1 cellular context compared by ENCODE assay signal in genomic region chr17:17344507-17345293, GRCh38.
TF ChIP-seq lines count a peak whose summit lies in the region.

No MANE protein-coding gene starts in this region.

TF ChIP-seq in HepG2, 621 proteins besides CTCF, POLR2A, EP300 and RAD21 (continued from another document and continues in another):
- TF ChIP-seq ZNF639 (CRISPR knock-in tag; conservative IDR thresholded peaks at IDR 0.05), result 0 out of 2 replicates have a peak, but pooled peaks have one; percentile 37
- TF ChIP-seq TMF1 (CRISPR knock-in tag; IDR thresholded peaks at IDR 0.05; ENCODE audit: low read depth), result no peak
- peak; percentile 57; the same call in 1 of the 2 replicates for TF ChIP-seq ZNF503 (CRISPR knock-in tag; IDR thresholded peaks at IDR 0.05)
- no peak for TF ChIP-seq PREB (CRISPR knock-in tag; IDR thresholded peaks at IDR 0.05)
- TF ChIP-seq YEATS4 (CRISPR knock-in tag; IDR thresholded peaks at IDR 0.05; ENCODE audit: borderline replicate concordance), result no peak
- TF ChIP-seq FOSL2 (CRISPR knock-in tag; IDR thresholded peaks at IDR 0.05), result peak; percentile 78
- no peak for TF ChIP-seq RFX5 (IDR thresholded peaks at IDR 0.05; ENCODE audit: low read depth, low read length)
- no peak for TF ChIP-seq FLYWCH1 (CRISPR knock-in tag; IDR thresholded peaks at IDR 0.05)
- no peak for TF ChIP-seq ZNF616 (CRISPR knock-in tag; IDR thresholded peaks at IDR 0.05; ENCODE audit: low read depth)
- TF ChIP-seq ZNF777 (CRISPR knock-in tag; IDR thresholded peaks at IDR 0.05), result no peak
- TF ChIP-seq FOXJ3 (CRISPR knock-in tag; IDR thresholded peaks at IDR 0.05; ENCODE audit: borderline replicate concordance), result 0 out of 2 replicates have a peak, but pooled peaks have one; percentile 45
- TF ChIP-seq RNF2 (conservative IDR thresholded peaks at IDR 0.05; ENCODE audit: low read depth), result 0 out of 2 replicates have a peak, but pooled peaks have one; percentile 30
- no peak for TF ChIP-seq SMARCC2 (IDR thresholded peaks at IDR 0.05)
- no peak for TF ChIP-seq TBL1XR1 (IDR thresholded peaks at IDR 0.05; ENCODE audit: borderline replicate concordance, low read length, partially characterized antibody)
- TF ChIP-seq ZNF83 (CRISPR knock-in tag; IDR thresholded peaks at IDR 0.05; ENCODE audit: borderline replicate concordance), result no peak
- no peak for TF ChIP-seq SNRNP70 (IDR thresholded peaks at IDR 0.05; ENCODE audit: low read depth, low read length)
- TF ChIP-seq ZNF816 (CRISPR knock-in tag; IDR thresholded peaks at IDR 0.05; ENCODE audit: borderline replicate concordance), result no peak
- peak; percentile 20; the same call in 1 of the 2 replicates for TF ChIP-seq CBX5 (CRISPR knock-in tag; IDR thresholded peaks at IDR 0.05; ENCODE audit: borderline replicate concordance)
- no peak for TF ChIP-seq DNMT1 (CRISPR knock-in tag; IDR thresholded peaks at IDR 0.05)
- no peak for TF ChIP-seq JDP2 (CRISPR knock-in tag; IDR thresholded peaks at IDR 0.05; ENCODE audit: borderline replicate concordance)
- no peak for TF ChIP-seq GTF2F1 (IDR thresholded peaks at IDR 0.05; ENCODE audit: low read length)
- TF ChIP-seq ZFP36 (IDR thresholded peaks at IDR 0.05; ENCODE audit: borderline replicate concordance, low read depth, low read length, partially characterized antibody), result no peak
- no peak for TF ChIP-seq ZNF180 (CRISPR knock-in tag; IDR thresholded peaks at IDR 0.05; ENCODE audit: borderline replicate concordance, low read depth)
- TF ChIP-seq UBTF (CRISPR knock-in tag; IDR thresholded peaks at IDR 0.05), result peak; percentile 66; the same call in 1 of the 2 replicates
- peak; percentile 63 for TF ChIP-seq REPIN1 (CRISPR knock-in tag; IDR thresholded peaks at IDR 0.05; ENCODE audit: borderline replicate concordance, low read depth)
- 0 out of 2 replicates have a peak, but pooled peaks have one; percentile 26 for TF ChIP-seq ZNF281 (CRISPR knock-in tag; IDR thresholded peaks at IDR 0.05; ENCODE audit: borderline replicate concordance)
- TF ChIP-seq KDM5B (CRISPR knock-in tag; IDR thresholded peaks at IDR 0.05; ENCODE audit: borderline replicate concordance), result peak; percentile 42; the same call in 1 of the 2 replicates
- no peak; the same call in 1 of the 2 replicates for TF ChIP-seq THAP9 (CRISPR knock-in tag; IDR thresholded peaks at IDR 0.05; ENCODE audit: borderline replicate concordance)
- TF ChIP-seq RFX1 (IDR thresholded peaks at IDR 0.05), result no peak
- no peak; the same call in 1 of the 2 replicates for TF ChIP-seq ZNF253 (CRISPR knock-in tag; IDR thresholded peaks at IDR 0.05; ENCODE audit: borderline replicate concordance)
- TF ChIP-seq SYNCRIP (IDR thresholded peaks at IDR 0.05; ENCODE audit: insufficient read depth, low read depth, low read length), result no peak
- TF ChIP-seq CC2D1A (CRISPR knock-in tag; IDR thresholded peaks at IDR 0.05), result no peak
- TF ChIP-seq ZFP90 (CRISPR knock-in tag; IDR thresholded peaks at IDR 0.05; ENCODE audit: borderline replicate concordance), result no peak
- no peak for TF ChIP-seq ZNF207 (IDR thresholded peaks at IDR 0.05; ENCODE audit: borderline replicate concordance)
- TF ChIP-seq PCBP1 (IDR thresholded peaks at IDR 0.05; ENCODE audit: borderline replicate concordance, low read depth, low read length), result no peak
- 0 out of 2 replicates have a peak, but pooled peaks have one; percentile 12 for TF ChIP-seq ZNF275 (CRISPR knock-in tag; IDR thresholded peaks at IDR 0.05; ENCODE audit: borderline replicate concordance)
- TF ChIP-seq ETV5 (CRISPR knock-in tag; IDR thresholded peaks at IDR 0.05; ENCODE audit: borderline replicate concordance), result peak; percentile 86; the same call in 1 of the 2 replicates
- 0 out of 2 replicates have a peak, but pooled peaks have one; percentile 48 for TF ChIP-seq ZNF800 (CRISPR knock-in tag; IDR thresholded peaks at IDR 0.05)
- no peak for TF ChIP-seq AGO1 (IDR thresholded peaks at IDR 0.05; ENCODE audit: low read depth, low read length, poor library complexity, severe bottlenecking)
- TF ChIP-seq ZNF24 (IDR thresholded peaks at IDR 0.05), result no peak
- 0 out of 2 replicates have a peak, but pooled peaks have one; percentile 29 for TF ChIP-seq ZNF839 (CRISPR knock-in tag; IDR thresholded peaks at IDR 0.05; ENCODE audit: borderline replicate concordance)
- TF ChIP-seq ISX (CRISPR knock-in tag; conservative IDR thresholded peaks at IDR 0.05), result no peak
- no peak for TF ChIP-seq TSC22D2 (CRISPR knock-in tag; IDR thresholded peaks at IDR 0.05; ENCODE audit: borderline replicate concordance)
- TF ChIP-seq NFE2L1 (CRISPR knock-in tag; IDR thresholded peaks at IDR 0.05; ENCODE audit: borderline replicate concordance), result 0 out of 2 replicates have a peak, but pooled peaks have one; percentile 23
- TF ChIP-seq YY1 (IDR thresholded peaks at IDR 0.05; ENCODE audit: insufficient read depth, insufficient replicate concordance, low read depth, low read length), result no peak
- TF ChIP-seq MAFK (conservative IDR thresholded peaks at IDR 0.05 in 1 of 2, IDR thresholded peaks at IDR 0.05 in 1 of 2; ENCODE audit: low read length in 2 of 2), result no peak
- no peak for TF ChIP-seq ZNF18 (CRISPR knock-in tag; IDR thresholded peaks at IDR 0.05; ENCODE audit: insufficient replicate concordance)
- TF ChIP-seq HDAC1 (CRISPR knock-in tag; IDR thresholded peaks at IDR 0.05), result peak; percentile 56; the same call in 1 of the 2 replicates
